Comparison of ENCODE assay signal across 11 cellular contexts in genomic region chr12:55862931-55863330, GRCh38. TPM values are rescaled to one million over a fixed set of nuclear protein-coding genes. Genes with fewer than 3 reads are reported as not detected.
"Had no signal": no experiment of that assay in that cellular context is flagged by ENCODE, and none has a peak within 500 bp of the region (broad histone marks: within the 10 kb centered on the region; RNA-seq: fewer than 3 reads in every experiment).

No MANE protein-coding gene starts in this region.

RNA-seq across cellular contexts. Expression of gene MMP19, which starts 20.2 kb away (rescaled TPM):
- total RNA-seq: activated CD4-positive, alpha-beta memory T cell treated with anti-CD3 and anti-CD28 coated beads, Interleukin-2, amount 10 ng/mL, durations not matched to agents 7 days and 5 days; activated CD4-positive, alpha-beta T cell treated with anti-CD3 and anti-CD28 coated beads for 36 hours; activated CD4-positive, alpha-beta T cell treated with anti-CD3 and anti-CD28 coated beads, Interleukin-2, amount 10 ng/mL, durations not matched to agents 24 days and 14 days; activated CD4-positive, alpha-beta T cell treated with anti-CD3 and anti-CD28 coated beads, Interleukin-2, amount 10 ng/mL, durations not matched to agents 7 days and 5 days; activated CD8-positive, alpha-beta memory T cell treated with anti-CD3 and anti-CD28 coated beads for 36 hours; activated CD8-positive, alpha-beta memory T cell treated with anti-CD3 and anti-CD28 coated beads, Interleukin-2, amount 10 ng/mL, durations not matched to agents 7 days and 5 days; activated CD8-positive, alpha-beta T cell treated with anti-CD3 and anti-CD28 coated beads for 36 hours; activated CD8-positive, alpha-beta T cell treated with anti-CD3 and anti-CD28 coated beads, Interleukin-2, amount 10 ng/mL, durations not matched to agents 7 days and 5 days; T-cell; T-helper 1 cell treated with Interleukin-12 subunit alpha and Interleukin-12 subunit beta and Interleukin-4 antibody, amounts not matched to agents 30 ng/mL and 1 ng/mL, for 36 hours; T-helper 17 cell had no signal
